15 cellular contexts compared by ENCODE assay signal in genomic region chr6:39471954-39472659, GRCh38.
DNase-seq lines count a peak whose midpoint lies in the region; ATAC-seq and TF ChIP-seq lines count a peak whose summit lies in the region.
"Had no signal": no experiment of that assay in that cellular context is flagged by ENCODE, and none has a peak within 500 bp of the region (broad histone marks: within the 10 kb centered on the region; RNA-seq: fewer than 3 reads in every experiment).

No MANE protein-coding gene starts in this region.

- peak overlapping the region; percentile 8 for H3K4me3 Mint-ChIP-seq in activated T-helper 1 cell treated with anti-CD3 and anti-CD28 coated beads, Interleukin-12 subunit alpha, Interleukin-12 subunit beta, Interleukin-2, Interleukin-4 antibody, amounts not matched to agents 30 ng/mL and 10 ng/mL and 1 ng/mL, durations not matched to agents 14 hours and 24 hours and 36 hours
- H3K4me3 Mint-ChIP-seq in stimulated activated memory B cell treated with anti-CD40 and anti-IgM and Interleukin-4, amounts not matched to agents 10 μg/mL and 1 μg/mL and 100 μg/mL, for 72 hours: no peak overlapping the region
- H3K4me3 Mint-ChIP-seq: WTC11 had no signal

- H3K27ac ChIP-seq in left ventricle myocardium inferior (replicated peaks): no peak overlapping the region
- H3K27ac ChIP-seq: epithelial cell of prostate, transverse colon had no signal

- no peaks in the 10 kb centered on the region for H3K36me3 Mint-ChIP-seq in activated T-helper 1 cell treated with anti-CD3 and anti-CD28 coated beads, Interleukin-12 subunit alpha, Interleukin-12 subunit beta, Interleukin-2, Interleukin-4 antibody, amounts not matched to agents 30 ng/mL and 10 ng/mL and 1 ng/mL, durations not matched to agents 14 hours and 24 hours and 36 hours (ENCODE audit: low read depth)
- peaks cover 6% of the 10 kb centered on the region for H3K36me3 Mint-ChIP-seq in stimulated activated memory B cell treated with anti-CD40 and anti-IgM and Interleukin-4, amounts not matched to agents 10 μg/mL and 1 μg/mL and 100 μg/mL, for 72 hours
- H3K36me3 Mint-ChIP-seq: WTC11 had no signal

- no peaks in the 10 kb centered on the region for H3K27me3 ChIP-seq in left ventricle myocardium inferior (ENCODE audit: low read depth)
- no peaks in the 10 kb centered on the region for H3K27me3 ChIP-seq in H7 (ENCODE audit: control insufficient read depth, insufficient read depth, low read length)
- H3K27me3 ChIP-seq: transverse colon had no signal

- H3K9me3 ChIP-seq in left ventricle myocardium inferior (replicated peaks): peaks cover 11% of the 10 kb centered on the region

- intact Hi-C loops in left cardiac atrium (cut with DNase I) (no loop called here), left ventricle myocardium inferior (cut with micrococcal nuclease) (no loop called here)
- intact Hi-C loops in activated T-helper 1 cell treated with anti-CD3 and anti-CD28 coated beads, Interleukin-12 subunit alpha, Interleukin-12 subunit beta, Interleukin-2, Interleukin-4 antibody, amounts not matched to agents 30 ng/mL and 10 ng/mL and 1 ng/mL, durations not matched to agents 14 hours and 24 hours and 36 hours (cut with micrococcal nuclease): no loop called here

- peaks cover 10% of the 10 kb centered on the region for H3K4me1 Mint-ChIP-seq in activated T-helper 1 cell treated with anti-CD3 and anti-CD28 coated beads, Interleukin-12 subunit alpha, Interleukin-12 subunit beta, Interleukin-2, Interleukin-4 antibody, amounts not matched to agents 30 ng/mL and 10 ng/mL and 1 ng/mL, durations not matched to agents 14 hours and 24 hours and 36 hours (ENCODE audit: low read depth)
- H3K4me1 Mint-ChIP-seq in stimulated activated memory B cell treated with anti-CD40 and anti-IgM and Interleukin-4, amounts not matched to agents 10 μg/mL and 1 μg/mL and 100 μg/mL, for 72 hours: peaks cover 8% of the 10 kb centered on the region
- H3K4me1 Mint-ChIP-seq: WTC11 had no signal

- no peak for DNase-seq in left cardiac atrium
- no peak for DNase-seq in left ventricle myocardium inferior
- no peak for DNase-seq in activated T-helper 1 cell treated with anti-CD3 and anti-CD28 coated beads, Interleukin-12 subunit alpha, Interleukin-12 subunit beta, Interleukin-2, Interleukin-4 antibody, amounts not matched to agents 30 ng/mL and 10 ng/mL and 1 ng/mL, durations not matched to agents 14 hours and 24 hours and 36 hours (ENCODE audit: low spot score)
- no peak for DNase-seq in NCI-H2171 treated with DMSO at 0.1 percent for 48 hours (lab: John Stamatoyannopoulos, UW)
- DNase-seq in NCI-H1417 (lab: John Stamatoyannopoulos, UW): no peak
- DNase-seq in H7: no peak
- DNase-seq: activated CD8-positive, alpha-beta memory T cell treated with anti-CD3 and anti-CD28 coated beads, Interleukin-2, amount 50 U/mL, for 48 hours; NCI-H446; stimulated activated CD8-positive, alpha-beta memory T cell treated with anti-CD3 and anti-CD28 coated beads, Interleukin-4, amount 100 ng/mL, for 48 hours; SW 1271; transverse colon had no signal

- no peak for TF ChIP-seq CTCF in left ventricle myocardium inferior (IDR thresholded peaks at IDR 0.05; ENCODE audit: borderline replicate concordance)

- no peaks in the 10 kb centered on the region for H3K36me3 ChIP-seq in left ventricle myocardium inferior
- no peaks in the 10 kb centered on the region for H3K36me3 ChIP-seq in H7 (replicated peaks; ENCODE audit: control insufficient read depth, insufficient read depth, low read length)
- H3K36me3 ChIP-seq: transverse colon had no signal

- ATAC-seq in left cardiac atrium (peak; percentile 29 to 50), HG02798 (IDR thresholded peaks at IDR 0.05; ENCODE audit: poor library complexity, unreplicated experiment) (peak; percentile 60)
- no peak for ATAC-seq in stimulated activated memory B cell treated with anti-CD40 and anti-IgM and Interleukin-4, amounts not matched to agents 10 μg/mL and 1 μg/mL and 100 μg/mL, for 72 hours
- ATAC-seq: WTC11 had no signal

- H3K27me3 Mint-ChIP-seq in activated T-helper 1 cell treated with anti-CD3 and anti-CD28 coated beads, Interleukin-12 subunit alpha, Interleukin-12 subunit beta, Interleukin-2, Interleukin-4 antibody, amounts not matched to agents 30 ng/mL and 10 ng/mL and 1 ng/mL, durations not matched to agents 14 hours and 24 hours and 36 hours (ENCODE audit: insufficient read depth): peaks cover 13% of the 10 kb centered on the region
- no peaks in the 10 kb centered on the region for H3K27me3 Mint-ChIP-seq in stimulated activated memory B cell treated with anti-CD40 and anti-IgM and Interleukin-4, amounts not matched to agents 10 μg/mL and 1 μg/mL and 100 μg/mL, for 72 hours

- peak overlapping the region; percentile 1 for H3K27ac Mint-ChIP-seq in activated T-helper 1 cell treated with anti-CD3 and anti-CD28 coated beads, Interleukin-12 subunit alpha, Interleukin-12 subunit beta, Interleukin-2, Interleukin-4 antibody, amounts not matched to agents 30 ng/mL and 10 ng/mL and 1 ng/mL, durations not matched to agents 14 hours and 24 hours and 36 hours
- peak overlapping the region; percentile 6 for H3K27ac Mint-ChIP-seq in stimulated activated memory B cell treated with anti-CD40 and anti-IgM and Interleukin-4, amounts not matched to agents 10 μg/mL and 1 μg/mL and 100 μg/mL, for 72 hours
- H3K27ac Mint-ChIP-seq: WTC11 had no signal

- H3K4me3 ChIP-seq in left ventricle myocardium inferior: no peak overlapping the region
- no peak overlapping the region for H3K4me3 ChIP-seq in H7 (ENCODE audit: insufficient read depth, low read depth, low read length)
- H3K4me3 ChIP-seq: transverse colon had no signal

- H3K4me1 ChIP-seq in left ventricle myocardium inferior: peaks cover 11% of the 10 kb centered on the region

- H3K9me3 Mint-ChIP-seq in activated T-helper 1 cell treated with anti-CD3 and anti-CD28 coated beads, Interleukin-12 subunit alpha, Interleukin-12 subunit beta, Interleukin-2, Interleukin-4 antibody, amounts not matched to agents 30 ng/mL and 10 ng/mL and 1 ng/mL, durations not matched to agents 14 hours and 24 hours and 36 hours: no peaks in the 10 kb centered on the region
- H3K9me3 Mint-ChIP-seq in stimulated activated memory B cell treated with anti-CD40 and anti-IgM and Interleukin-4, amounts not matched to agents 10 μg/mL and 1 μg/mL and 100 μg/mL, for 72 hours: peaks cover 8% of the 10 kb centered on the region
